1 cellular context compared by ENCODE assay signal in genomic region chr17:48002920-48003685, GRCh38.
TF ChIP-seq lines count a peak whose summit lies in the region.

No MANE protein-coding gene starts in this region.

TF ChIP-seq in K562, 482 proteins besides CTCF, POLR2A, EP300 and RAD21 (continues in another document):
- TF ChIP-seq SMARCB1 (IDR thresholded peaks at IDR 0.05; ENCODE audit: insufficient read length, low read depth) (no peak), ZNF41 (CRISPR knock-in tag; conservative IDR thresholded peaks at IDR 0.05) (0 out of 2 replicates have a peak, but pooled peaks have one; percentile 30), ZNF644 (tag; IDR thresholded peaks at IDR 0.05; ENCODE audit: low read depth) (no peak), RBM39 (optimal IDR thresholded peaks at IDR 0.05; ENCODE audit: low read depth, low read length) (no peak), ZNF146 (CRISPR knock-in tag; IDR thresholded peaks at IDR 0.05; ENCODE audit: unreplicated experiment) (no peak), KAT8 (IDR thresholded peaks at IDR 0.05; ENCODE audit: low read depth) (no peak), CBFA2T2 (conservative IDR thresholded peaks at IDR 0.05) (no peak), ZNF583 (CRISPR knock-in tag; IDR thresholded peaks at IDR 0.05) (no peak), BRD9 (IDR thresholded peaks at IDR 0.05; ENCODE audit: low read depth, partially characterized antibody) (peak; percentile 55), SMC3 (conservative IDR thresholded peaks at IDR 0.05; ENCODE audit: insufficient read depth, low read depth, low read length) (no peak), NCOA4 (IDR thresholded peaks at IDR 0.05; ENCODE audit: partially characterized antibody) (no peak), CCNT2 (IDR thresholded peaks at IDR 0.05; ENCODE audit: borderline replicate concordance, extremely low read depth, insufficient read length, low read depth, low read length) (no peak), PTRF (tag; IDR thresholded peaks at IDR 0.05) (0 out of 2 replicates have a peak, but pooled peaks have one; percentile 24), SMAD2 (IDR thresholded peaks at IDR 0.05; ENCODE audit: low read depth, low read length) (no peak), KDM4B (IDR thresholded peaks at IDR 0.05; ENCODE audit: borderline replicate concordance in 2 of 2, low read depth in 1 of 2) (no peak), NFATC3 (IDR thresholded peaks at IDR 0.05) (no peak), CHD7 (IDR thresholded peaks at IDR 0.05; ENCODE audit: low read depth, low read length) (no peak), MTA3 (IDR thresholded peaks at IDR 0.05; ENCODE audit: borderline replicate concordance) (no peak), ELF4 (CRISPR knock-in tag; IDR thresholded peaks at IDR 0.05) (0 out of 2 replicates have a peak, but pooled peaks have one; percentile 11), POU5F1 (IDR thresholded peaks at IDR 0.05; ENCODE audit: borderline replicate concordance, low read depth, low read length, partially characterized antibody) (no peak), DNMT1 (IDR thresholded peaks at IDR 0.05) (no peak), SREBF1 (IDR thresholded peaks at IDR 0.05; ENCODE audit: borderline replicate concordance, low read depth, low read length) (no peak), ZNF785 (CRISPR knock-in tag; IDR thresholded peaks at IDR 0.05) (no peak), TCFL5 (CRISPR knock-in tag; conservative IDR thresholded peaks at IDR 0.05) (no peak), SNIP1 (IDR thresholded peaks at IDR 0.05; ENCODE audit: low read depth) (no peak), ETV5 (CRISPR knock-in tag; IDR thresholded peaks at IDR 0.05; ENCODE audit: low read depth) (no peak), ZNF324 (CRISPR knock-in tag; IDR thresholded peaks at IDR 0.05) (no peak), E4F1 (CRISPR knock-in tag; IDR thresholded peaks at IDR 0.05; ENCODE audit: borderline replicate concordance) (no peak), ZNF121 (CRISPR knock-in tag; conservative IDR thresholded peaks at IDR 0.05) (no peak), ELF1 (tag; IDR thresholded peaks at IDR 0.05) (peak; percentile 37; the same call in 1 of the 2 replicates), NEUROD1 (IDR thresholded peaks at IDR 0.05; ENCODE audit: borderline replicate concordance, low read depth, low read length, partially characterized antibody) (no peak), ZC3H8 (IDR thresholded peaks at IDR 0.05) (no peak), SRF (CRISPR knock-in tag; IDR thresholded peaks at IDR 0.05) (no peak), ZKSCAN8 (CRISPR knock-in tag; IDR thresholded peaks at IDR 0.05) (0 out of 2 replicates have a peak, but pooled peaks have one; percentile 59), ARID4B (CRISPR knock-in tag; IDR thresholded peaks at IDR 0.05) (no peak), RBM25 (IDR thresholded peaks at IDR 0.05; ENCODE audit: low read depth, low read length, severe bottlenecking) (no peak)
- TF ChIP-seq, protein P1, sequence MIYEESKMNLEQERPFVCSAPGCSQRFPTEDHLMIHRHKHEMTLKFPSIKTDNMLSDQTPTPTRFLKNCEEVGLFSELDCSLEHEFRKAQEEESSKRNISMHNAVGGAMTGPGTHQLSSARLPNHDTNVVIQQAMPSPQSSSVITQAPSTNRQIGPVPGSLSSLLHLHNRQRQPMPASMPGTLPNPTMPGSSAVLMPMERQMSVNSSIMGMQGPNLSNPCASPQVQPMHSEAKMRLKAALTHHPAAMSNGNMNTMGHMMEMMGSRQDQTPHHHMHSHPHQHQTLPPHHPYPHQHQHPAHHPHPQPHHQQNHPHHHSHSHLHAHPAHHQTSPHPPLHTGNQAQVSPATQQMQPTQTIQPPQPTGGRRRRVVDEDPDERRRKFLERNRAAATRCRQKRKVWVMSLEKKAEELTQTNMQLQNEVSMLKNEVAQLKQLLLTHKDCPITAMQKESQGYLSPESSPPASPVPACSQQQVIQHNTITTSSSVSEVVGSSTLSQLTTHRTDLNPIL (CRISPR knock-in tag; IDR thresholded peaks at IDR 0.05): no peak
- TF ChIP-seq, protein P2, sequence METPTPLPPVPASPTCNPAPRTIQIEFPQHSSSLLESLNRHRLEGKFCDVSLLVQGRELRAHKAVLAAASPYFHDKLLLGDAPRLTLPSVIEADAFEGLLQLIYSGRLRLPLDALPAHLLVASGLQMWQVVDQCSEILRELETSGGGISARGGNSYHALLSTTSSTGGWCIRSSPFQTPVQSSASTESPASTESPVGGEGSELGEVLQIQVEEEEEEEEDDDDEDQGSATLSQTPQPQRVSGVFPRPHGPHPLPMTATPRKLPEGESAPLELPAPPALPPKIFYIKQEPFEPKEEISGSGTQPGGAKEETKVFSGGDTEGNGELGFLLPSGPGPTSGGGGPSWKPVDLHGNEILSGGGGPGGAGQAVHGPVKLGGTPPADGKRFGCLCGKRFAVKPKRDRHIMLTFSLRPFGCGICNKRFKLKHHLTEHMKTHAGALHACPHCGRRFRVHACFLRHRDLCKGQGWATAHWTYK (CRISPR knock-in tag; IDR thresholded peaks at IDR 0.05): no peak
- TF ChIP-seq, protein P3, sequence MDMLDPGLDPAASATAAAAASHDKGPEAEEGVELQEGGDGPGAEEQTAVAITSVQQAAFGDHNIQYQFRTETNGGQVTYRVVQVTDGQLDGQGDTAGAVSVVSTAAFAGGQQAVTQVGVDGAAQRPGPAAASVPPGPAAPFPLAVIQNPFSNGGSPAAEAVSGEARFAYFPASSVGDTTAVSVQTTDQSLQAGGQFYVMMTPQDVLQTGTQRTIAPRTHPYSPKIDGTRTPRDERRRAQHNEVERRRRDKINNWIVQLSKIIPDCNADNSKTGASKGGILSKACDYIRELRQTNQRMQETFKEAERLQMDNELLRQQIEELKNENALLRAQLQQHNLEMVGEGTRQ (CRISPR knock-in tag; IDR thresholded peaks at IDR 0.05): no peak
- TF ChIP-seq, protein P4, sequence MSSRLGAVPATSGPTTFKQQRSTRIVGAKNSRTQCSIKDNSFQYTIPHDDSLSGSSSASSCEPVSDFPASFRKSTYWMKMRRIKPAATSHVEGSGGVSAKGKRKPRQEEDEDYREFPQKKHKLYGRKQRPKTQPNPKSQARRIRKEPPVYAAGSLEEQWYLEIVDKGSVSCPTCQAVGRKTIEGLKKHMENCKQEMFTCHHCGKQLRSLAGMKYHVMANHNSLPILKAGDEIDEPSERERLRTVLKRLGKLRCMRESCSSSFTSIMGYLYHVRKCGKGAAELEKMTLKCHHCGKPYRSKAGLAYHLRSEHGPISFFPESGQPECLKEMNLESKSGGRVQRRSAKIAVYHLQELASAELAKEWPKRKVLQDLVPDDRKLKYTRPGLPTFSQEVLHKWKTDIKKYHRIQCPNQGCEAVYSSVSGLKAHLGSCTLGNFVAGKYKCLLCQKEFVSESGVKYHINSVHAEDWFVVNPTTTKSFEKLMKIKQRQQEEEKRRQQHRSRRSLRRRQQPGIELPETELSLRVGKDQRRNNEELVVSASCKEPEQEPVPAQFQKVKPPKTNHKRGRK (tag; IDR thresholded peaks at IDR 0.05): no peak
